ENCODE assay signal across 24 cellular contexts in the genomic region with DNA sequence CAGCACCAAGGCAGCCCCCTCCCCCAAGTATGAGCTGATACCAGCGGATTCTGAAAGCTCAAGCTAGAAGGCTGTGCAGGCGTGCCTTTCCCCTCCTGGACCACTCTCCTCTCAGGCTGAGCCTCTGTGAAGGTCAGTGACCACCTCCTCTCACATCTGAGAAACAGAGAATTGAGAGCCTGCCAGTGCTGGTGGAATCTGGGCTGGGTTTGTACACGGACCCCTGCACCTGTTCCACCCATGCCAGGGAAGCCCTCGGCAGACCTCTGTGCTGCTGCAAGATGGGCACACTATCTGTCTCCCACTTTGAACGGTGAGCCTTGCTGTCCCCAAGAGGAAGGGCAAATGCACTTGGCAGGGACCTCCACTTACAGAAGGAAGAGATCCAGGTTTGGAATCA. TPM values are rescaled to one million over a fixed set of nuclear protein-coding genes. Genes with fewer than 3 reads are reported as not detected.
DNase-seq lines count a peak whose midpoint lies in the region; ATAC-seq and TF ChIP-seq lines count a peak whose summit lies in the region.
"Had no signal": no experiment of that assay in that cellular context is flagged by ENCODE, and none has a peak within 500 bp of the region (broad histone marks: within the 10 kb centered on the region; RNA-seq: fewer than 3 reads in every experiment).

No MANE protein-coding gene starts in this region.

- H2BK15ac ChIP-seq in H9 (ENCODE audit: low read depth, low read length): no peak overlapping the region

- H3K4me1 ChIP-seq in H9 (ENCODE audit: insufficient read depth, low read length) (no peaks in the 10 kb centered on the region), HAP-1 (no peaks in the 10 kb centered on the region)
- H3K4me1 ChIP-seq: A549 had no signal

- peaks cover 3% of the 10 kb centered on the region for H4K20me1 ChIP-seq in H9 (ENCODE audit: control insufficient read depth, insufficient read depth, insufficient read length)
- H4K20me1 ChIP-seq: BLaER1 treated with 17β-estradiol and CSF1 and Interleukin-3, amounts not matched to agents 10 nM and 100 nM had no signal

- H3K27me3 ChIP-seq in H9 (ENCODE audit: insufficient read depth, low read length): no peaks in the 10 kb centered on the region
- no peaks in the 10 kb centered on the region for H3K27me3 ChIP-seq in HAP-1 (ENCODE audit: low read depth)
- H3K27me3 ChIP-seq: BE2C; BLaER1 treated with 17β-estradiol and CSF1 and Interleukin-3, amounts not matched to agents 10 nM and 100 nM had no signal

- no peak for TF ChIP-seq CTCF in H9 (conservative IDR thresholded peaks at IDR 0.05)
- TF ChIP-seq CTCF in coronary artery (IDR thresholded peaks at IDR 0.05): no peak

- no peak overlapping the region for H2BK20ac ChIP-seq in H9 (ENCODE audit: low read depth, low read length, poor library complexity, severe bottlenecking)

- H3K18ac ChIP-seq in H9 (ENCODE audit: insufficient read length, low read depth, low read length): no peak overlapping the region

- no peak overlapping the region for H3K23ac ChIP-seq in H9 (ENCODE audit: insufficient read length, low read depth, low read length)

- H3K9me3 Mint-ChIP-seq in activated CD8-positive, alpha-beta memory T cell treated with anti-CD3 and anti-CD28 coated beads, Interleukin-2, amount 10 ng/mL, durations not matched to agents 7 days and 5 days (ENCODE audit: low read depth): peaks cover 9% of the 10 kb centered on the region
- H3K9me3 Mint-ChIP-seq in H9: peaks cover 6 to 7% of the 10 kb centered on the region in 2 experiments; a peak in 3 of 5 replicates
- H3K9me3 Mint-ChIP-seq: CD4-positive, alpha-beta T cell; CD8-positive, alpha-beta memory T cell had no signal

- CTCF ChIA-PET in activated CD8-positive, alpha-beta memory T cell treated with anti-CD3 and anti-CD28 coated beads, Interleukin-2, amount 10 ng/mL, durations not matched to agents 7 days and 5 days (lab: Charles Lee): no interaction called here

- H3K79me1 ChIP-seq in H9 (ENCODE audit: insufficient read depth, low read depth, low read length, poor library complexity, severe bottlenecking): no peaks in the 10 kb centered on the region

- peak; percentile 37 for DNase-seq in activated CD8-positive, alpha-beta memory T cell treated with anti-CD3 and anti-CD28 coated beads for 24 hours
- no peak for DNase-seq in activated CD8-positive, alpha-beta memory T cell treated with anti-CD3 and anti-CD28 coated beads, Interleukin-2, amount 10 ng/mL, durations not matched to agents 7 days and 5 days
- DNase-seq in H9: peak; percentile 21
- peak; percentile 41 for DNase-seq in coronary artery (ENCODE audit: low spot score)
- DNase-seq in islet precursor cell: peak; percentile 42
- no peak for DNase-seq in glomerular visceral epithelial cell (ENCODE audit: extremely low spot score)
- DNase-seq in HAP-1 (ENCODE audit: low spot score in 2 of 2): no peak
- DNase-seq: 8988T; ACHN; AML-193; BE2C; CD4-positive, alpha-beta T cell; CD8-positive, alpha-beta memory T cell; DMS 273 treated with DMSO at 0.1 percent for 48 hours; DMS79; EL; GDM1; GM23248; H7; HFFc6 had no signal

- H2AK5ac ChIP-seq in H9 (ENCODE audit: insufficient read length, low read length): no peak overlapping the region

- H3K9ac ChIP-seq in H9 (ENCODE audit: extremely low read depth, insufficient read length, low read length): no peak overlapping the region
- H3K9ac ChIP-seq: BLaER1 treated with 17β-estradiol and CSF1 and Interleukin-3, amounts not matched to agents 10 nM and 100 nM; GM23248 had no signal

- H3K23me2 ChIP-seq in H9 (ENCODE audit: insufficient read length, low read depth, low read length, poor library complexity, severe bottlenecking): no peaks in the 10 kb centered on the region

- no peak overlapping the region for H3K4me3 Mint-ChIP-seq in activated CD8-positive, alpha-beta memory T cell treated with anti-CD3 and anti-CD28 coated beads, Interleukin-2, amount 10 ng/mL, durations not matched to agents 7 days and 5 days
- H3K4me3 Mint-ChIP-seq in H9: no peak overlapping the region
- H3K4me3 Mint-ChIP-seq: CD14-positive monocyte; CD4-positive, alpha-beta T cell; CD8-positive, alpha-beta memory T cell; HFFc6 had no signal

- no peak overlapping the region for H3K56ac ChIP-seq in H9 (ENCODE audit: insufficient read length, low read depth, low read length)

- H3K27ac Mint-ChIP-seq in activated CD8-positive, alpha-beta memory T cell treated with anti-CD3 and anti-CD28 coated beads, Interleukin-2, amount 10 ng/mL, durations not matched to agents 7 days and 5 days: no peak overlapping the region
- H3K27ac Mint-ChIP-seq in H9: no peak overlapping the region
- H3K27ac Mint-ChIP-seq: CD4-positive, alpha-beta T cell; HFFc6 had no signal

- no peaks in the 10 kb centered on the region for H3K9me3 ChIP-seq in H9 (ENCODE audit: control insufficient read depth, low read depth, low read length)
- H3K9me3 ChIP-seq in HAP-1: no peaks in the 10 kb centered on the region
- H3K9me3 ChIP-seq: A549, BE2C had no signal

- in situ Hi-C loops in HAP-1 (cut with MboI; ENCODE audit: low sequenced_read_pairs): no loop called here

- no peak overlapping the region for H4K91ac ChIP-seq in H9 (ENCODE audit: insufficient read length, low read depth, low read length)

- H3K27ac ChIP-seq in H9 (ENCODE audit: insufficient read length, low read depth, low read length) (no peak overlapping the region), coronary artery (no peak overlapping the region)
- H3K27ac ChIP-seq: A549; BLaER1 treated with 17β-estradiol and CSF1 and Interleukin-3, amounts not matched to agents 10 nM and 100 nM; GM23248 had no signal

- H3K4me3 ChIP-seq in coronary artery (no peak overlapping the region), HAP-1 (no peak overlapping the region)
- H3K4me3 ChIP-seq: A549; BLaER1 treated with 17β-estradiol and CSF1 and Interleukin-3, amounts not matched to agents 10 nM and 100 nM; GM12878; GM23248 had no signal

- no peak overlapping the region for H2AFZ ChIP-seq in H9 (ENCODE audit: low read length)
- H2AFZ ChIP-seq: GM23248 had no signal

- no peak for ATAC-seq in activated CD8-positive, alpha-beta memory T cell treated with anti-CD3 and anti-CD28 coated beads, Interleukin-2, amount 10 ng/mL, durations not matched to agents 7 days and 5 days
- ATAC-seq: A549, GM12878 had no signal

- H4K8ac ChIP-seq in H9 (replicated peaks; ENCODE audit: insufficient read length, low read depth, low read length): no peak overlapping the region

- no peak overlapping the region for H4K5ac ChIP-seq in H9 (ENCODE audit: insufficient read length, low read depth, low read length)

- peaks cover 15% of the 10 kb centered on the region for H3K27me3 Mint-ChIP-seq in activated CD8-positive, alpha-beta memory T cell treated with anti-CD3 and anti-CD28 coated beads, Interleukin-2, amount 10 ng/mL, durations not matched to agents 7 days and 5 days
- H3K27me3 Mint-ChIP-seq in H9 (ENCODE audit: low read depth): peaks cover 16% of the 10 kb centered on the region
- H3K27me3 Mint-ChIP-seq: CD4-positive, alpha-beta T cell had no signal

- no CpG with 5 or more reads among the region's 5 CpGs for WGBS in H9 (ENCODE audit: extremely low coverage, insufficient read length, low lambda C conversion rate)

- no peak overlapping the region for H3K4me2 ChIP-seq in H9 (ENCODE audit: insufficient read depth, insufficient read length, low read length)
- H3K4me2 ChIP-seq: A549; BLaER1 treated with 17β-estradiol and CSF1 and Interleukin-3, amounts not matched to agents 10 nM and 100 nM had no signal

- H3K79me2 ChIP-seq in H9 (ENCODE audit: insufficient read depth, low read length): no peaks in the 10 kb centered on the region

- no peak overlapping the region for H3T11ph ChIP-seq in H9 (ENCODE audit: low read length)

- no peaks in the 10 kb centered on the region for H3K36me3 Mint-ChIP-seq in activated CD8-positive, alpha-beta memory T cell treated with anti-CD3 and anti-CD28 coated beads, Interleukin-2, amount 10 ng/mL, durations not matched to agents 7 days and 5 days
- no peaks in the 10 kb centered on the region; a peak in 1 of 7 replicates for H3K36me3 Mint-ChIP-seq in H9 (ENCODE audit: insufficient read depth in 1 of 3, low read depth in 3 of 3)
- H3K36me3 Mint-ChIP-seq: CD8-positive, alpha-beta memory T cell had no signal

- H2BK120ac ChIP-seq in H9 (ENCODE audit: low read depth, low read length, poor library complexity, severe bottlenecking): no peak overlapping the region

- no peaks in the 10 kb centered on the region for H3K36me3 ChIP-seq in HAP-1 (replicated peaks)
- H3K36me3 ChIP-seq: BE2C; BLaER1 treated with 17β-estradiol and CSF1 and Interleukin-3, amounts not matched to agents 10 nM and 100 nM had no signal

- H2BK5ac ChIP-seq in H9 (ENCODE audit: insufficient read length, low read length): no peak overlapping the region

- peaks cover 2% of the 10 kb centered on the region for H3K4me1 Mint-ChIP-seq in activated CD8-positive, alpha-beta memory T cell treated with anti-CD3 and anti-CD28 coated beads, Interleukin-2, amount 10 ng/mL, durations not matched to agents 7 days and 5 days
- peaks cover 2 to 5% of the 10 kb centered on the region in 2 experiments; a peak in 3 of 4 replicates for H3K4me1 Mint-ChIP-seq in H9
- H3K4me1 Mint-ChIP-seq: CD8-positive, alpha-beta memory T cell had no signal

- H3K14ac ChIP-seq in H9 (ENCODE audit: insufficient read depth, low read length): no peak overlapping the region

- H3K4ac ChIP-seq in H9 (ENCODE audit: low read depth, low read length): no peak overlapping the region

- no peak overlapping the region for H2BK12ac ChIP-seq in H9 (ENCODE audit: insufficient read length, low read depth, low read length)

RNA-seq across cellular contexts. Expression of a gene that starts 54.7 kb away (rescaled TPM):
- 1 to 10 TPM in 1 of 2 experiments, under 1 TPM in 1; 0.09 to 3.7 TPM for total RNA-seq in activated CD8-positive, alpha-beta memory T cell treated with anti-CD3 and anti-CD28 coated beads, Interleukin-2, amount 10 ng/mL, durations not matched to agents 7 days and 5 days
- 7.9 and 9.1 TPM in 2 replicates for total RNA-seq in H9 (2021)

Comparison
In these comparisons a context has a peak if more than half of its experiments do, and no peak if none do; other contexts are left out.
1. DNase-seq: peak in activated CD8-positive, alpha-beta memory T cell treated with anti-CD3 and anti-CD28 coated beads for 24 hours (single experiment), H9 (single experiment), coronary artery (single experiment) and islet precursor cell (single experiment); none in activated CD8-positive, alpha-beta memory T cell treated with anti-CD3 and anti-CD28 coated beads, Interleukin-2, amount 10 ng/mL, durations not matched to agents 7 days and 5 days (single experiment), glomerular visceral epithelial cell (single experiment) and HAP-1 (0 of 2).